8 cellular contexts compared by ENCODE assay signal in the genomic region with DNA sequence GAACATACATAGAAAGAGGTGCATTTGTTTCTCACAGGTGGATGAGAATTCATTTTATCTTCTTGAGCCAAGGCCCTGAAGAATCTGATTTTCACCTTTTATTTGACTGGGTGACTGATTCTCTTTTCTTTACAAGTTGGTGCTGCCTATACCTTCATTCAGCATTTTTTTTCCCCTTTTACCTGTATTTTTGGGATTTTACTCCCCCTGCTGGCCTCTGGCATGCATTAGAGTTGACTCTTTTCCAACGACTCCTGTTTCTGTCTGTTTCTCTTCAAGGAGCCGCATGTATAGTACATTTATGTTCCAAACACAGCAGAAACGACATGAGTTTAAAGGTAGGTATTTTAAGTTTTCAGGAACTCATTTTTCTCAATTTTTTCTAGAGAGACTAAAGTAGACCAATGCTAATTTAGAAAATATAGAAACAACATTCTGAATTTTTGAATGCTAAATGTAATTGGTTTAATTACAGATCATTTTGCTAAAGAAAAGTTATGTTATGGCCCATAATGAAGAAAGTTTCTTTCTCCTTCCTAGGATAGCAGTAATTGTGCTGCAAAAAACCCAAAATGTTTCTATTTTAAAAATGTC.
A peak's percentile ranks its signal among the peaks of the same experiment; 100 is the strongest.
DNase-seq lines count a peak whose midpoint lies in the region; ATAC-seq and TF ChIP-seq lines count a peak whose summit lies in the region.

No MANE protein-coding gene starts in this region.

- H3K4me1 Mint-ChIP-seq in endodermal cell = peaks cover 2% of the 10 kb centered on the region
- no peaks in the 10 kb centered on the region for H3K4me1 Mint-ChIP-seq in T-helper 2 cell treated with Interferon-gamma antibody and Interleukin-4, amounts not matched to agents 5 μg/mL and 100 μg/mL, for 36 hours (ENCODE audit: low read depth)

- WGBS in endodermal cell (ENCODE audit: insufficient coverage in 1 of 2, insufficient read length in 1 of 2), 2 experiments = 29% methylated on average over 3 of the region's 3 CpGs; no CpG with 5 or more reads in 1 of the 2 experiments

- no peaks in the 10 kb centered on the region for H3K27me3 Mint-ChIP-seq in endodermal cell (ENCODE audit: insufficient read depth)
- H3K27me3 Mint-ChIP-seq in T-helper 2 cell treated with Interferon-gamma antibody and Interleukin-4, amounts not matched to agents 5 μg/mL and 100 μg/mL, for 36 hours (ENCODE audit: low read depth) = peaks cover 2% of the 10 kb centered on the region

- H3K9me3 ChIP-seq in endodermal cell (ENCODE audit: control insufficient read depth, low read length) (no peaks in the 10 kb centered on the region), mucosa of descending colon (no peaks in the 10 kb centered on the region)

- H3K4me1 ChIP-seq in endodermal cell (ENCODE audit: control insufficient read depth, insufficient read depth, low read length) (no peaks in the 10 kb centered on the region), mucosa of descending colon (ENCODE audit: low read depth) (no peaks in the 10 kb centered on the region)

- DNase-seq in DMS53 treated with DMSO at 0.1 percent for 48 hours (lab: John Stamatoyannopoulos, UW; ENCODE audit: unreplicated experiment) = peak; percentile 74
- peak; percentile 50 for DNase-seq in MV-4-11 (lab: John Stamatoyannopoulos, UW)
- DNase-seq in SK-N-DZ (ENCODE audit: low spot score) = peak; percentile 86
- peak; percentile 83 for DNase-seq in endodermal cell
- DNase-seq in mucosa of descending colon = peak in 1 of 3 donors; percentile 68
- no peak for DNase-seq in T-helper 2 cell treated with Interferon-gamma antibody and Interleukin-4, amounts not matched to agents 5 μg/mL and 100 μg/mL, for 36 hours (ENCODE audit: low spot score)

- H3K27ac ChIP-seq in endodermal cell (ENCODE audit: low read depth, low read length) = no peak overlapping the region

- ATAC-seq in GM21367 (IDR thresholded peaks at IDR 0.05; ENCODE audit: unreplicated experiment) (peak; percentile 62), mucosa of descending colon (peak; percentile 56)
- no peak for ATAC-seq in activated CD4-positive, CD25-positive, alpha-beta regulatory T cell treated with anti-CD3 and anti-CD28 coated beads, Interleukin-2, amount 50 U/mL, for 24 hours

- no peak overlapping the region for H3K27ac Mint-ChIP-seq in endodermal cell
- H3K27ac Mint-ChIP-seq in T-helper 2 cell treated with Interferon-gamma antibody and Interleukin-4, amounts not matched to agents 5 μg/mL and 100 μg/mL, for 36 hours = no peak overlapping the region

- peaks cover 3% of the 10 kb centered on the region for H3K36me3 Mint-ChIP-seq in endodermal cell (ENCODE audit: low read depth)
- H3K36me3 Mint-ChIP-seq in T-helper 2 cell treated with Interferon-gamma antibody and Interleukin-4, amounts not matched to agents 5 μg/mL and 100 μg/mL, for 36 hours (ENCODE audit: low read depth) = no peaks in the 10 kb centered on the region

- H3K9ac ChIP-seq in endodermal cell (ENCODE audit: extremely low read depth, low read length, poor library complexity, severe bottlenecking) = no peak overlapping the region

- TF ChIP-seq CTCF in endodermal cell (conservative IDR thresholded peaks at IDR 0.05) (peak; percentile 92), mucosa of descending colon (IDR thresholded peaks at IDR 0.05) (peak; percentile 47)

- no peaks in the 10 kb centered on the region for H3K27me3 ChIP-seq in endodermal cell (ENCODE audit: control insufficient read depth, insufficient read depth, low read length, poor library complexity, severe bottlenecking)

- peaks cover 7% of the 10 kb centered on the region for H3K9me3 Mint-ChIP-seq in endodermal cell
- H3K9me3 Mint-ChIP-seq in T-helper 2 cell treated with Interferon-gamma antibody and Interleukin-4, amounts not matched to agents 5 μg/mL and 100 μg/mL, for 36 hours = no peaks in the 10 kb centered on the region

- intact Hi-C loops in mucosa of descending colon (cut with DNase I, micrococcal nuclease) = loop anchor here in 1 of 2 donors (10.0 kb wide), 2 partner anchors 281 to 661 kb away; no protein-coding TSS in a partner anchor

- no peak overlapping the region for H3K4me3 ChIP-seq in endodermal cell (ENCODE audit: low read length)
- no peak overlapping the region for H3K4me3 ChIP-seq in mucosa of descending colon

- H3K4me3 Mint-ChIP-seq in endodermal cell = no peak overlapping the region
- no peak overlapping the region for H3K4me3 Mint-ChIP-seq in T-helper 2 cell treated with Interferon-gamma antibody and Interleukin-4, amounts not matched to agents 5 μg/mL and 100 μg/mL, for 36 hours

- H3K36me3 ChIP-seq in endodermal cell (ENCODE audit: control insufficient read depth, insufficient read depth, low read length) (no peaks in the 10 kb centered on the region), mucosa of descending colon (ENCODE audit: low read depth) (no peaks in the 10 kb centered on the region)

Comparison
In these comparisons a context has a peak if more than half of its experiments do, and no peak if none do; other contexts are left out.
1. ATAC-seq: peak in GM21367 (single experiment) and mucosa of descending colon (single experiment); none in activated CD4-positive, CD25-positive, alpha-beta regulatory T cell treated with anti-CD3 and anti-CD28 coated beads, Interleukin-2, amount 50 U/mL, for 24 hours (0 of 2).